In genomic region chr10:73963533-73963932, GRCh38 we compare ENCODE assay signal across 2 cellular contexts. TPM values are rescaled to one million over a fixed set of nuclear protein-coding genes. Genes with fewer than 3 reads are reported as not detected.
"Had no signal": no experiment of that assay in that cellular context is flagged by ENCODE, and none has a peak within 500 bp of the region (broad histone marks: within the 10 kb centered on the region; RNA-seq: fewer than 3 reads in every experiment).

No MANE protein-coding gene starts in this region.

RNA-seq across cellular contexts. Expression of gene PLAU, which starts 52.6 kb away (rescaled TPM):
- total RNA-seq: natural killer cell treated with Interleukin-12 subunit alpha and Interleukin-12 subunit beta and Interleukin-15 and Interleukin-18, amount 100 ng/mL, for 72 hours had no signal
- polyA plus RNA-seq: naive thymus-derived CD8-positive, alpha-beta T cell had no signal
